Comparison of ENCODE assay signal across 1 cellular context in the genomic region with DNA sequence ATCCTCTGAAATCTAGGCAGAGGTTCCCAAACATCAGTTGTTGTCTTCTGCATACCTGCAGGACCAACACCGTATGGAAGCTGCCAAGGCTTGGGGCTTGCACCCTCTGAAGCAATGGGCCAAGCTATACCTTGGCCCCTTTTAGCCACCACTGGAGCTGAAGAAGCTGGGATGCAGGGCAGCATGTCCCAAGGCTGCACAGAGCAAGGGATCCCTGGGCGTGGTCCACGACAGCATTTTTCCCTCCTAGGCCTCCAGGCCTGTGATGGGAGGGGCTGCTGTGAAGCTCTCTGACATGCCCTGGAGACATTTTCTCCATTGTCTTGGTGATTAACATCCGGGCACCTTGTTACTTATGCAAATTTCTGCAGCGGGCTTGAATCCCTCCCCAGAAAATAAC.
TF ChIP-seq lines count a peak whose summit lies in the region.

No MANE protein-coding gene starts in this region.

TF ChIP-seq in HEK293, 187 proteins besides CTCF, POLR2A, EP300 and RAD21 (continued from another document):
- TF ChIP-seq ZNF585B (tag by site-specific recombination; IDR thresholded peaks at IDR 0.05), result peak; percentile 98
